8 cellular contexts compared by ENCODE assay signal in genomic region chr19:48169974-48170803, GRCh38. TPM values are rescaled to one million over a fixed set of nuclear protein-coding genes. Genes with fewer than 3 reads are reported as not detected.
DNase-seq lines count a peak whose midpoint lies in the region; ATAC-seq and TF ChIP-seq lines count a peak whose summit lies in the region.

LIG1 (minus strand) TSS chr19:48170344; CDS start chr19:48165566, 4,778 bp downstream.
ZSWIM9 (plus strand) TSS chr19:48170680; CDS start chr19:48171803, 1,123 bp downstream.

- H3K4me1 ChIP-seq in gastroesophageal sphincter (peaks cover 0 to 22% (median 8%) of the 10 kb centered on the region in 3 donors), suprapubic skin (peaks cover 19% of the 10 kb centered on the region)

- no peaks in the 10 kb centered on the region for H3K9me3 Mint-ChIP-seq in activated naive CD4-positive, alpha-beta T cell treated with anti-CD3 and anti-CD28 coated beads, Interleukin-2, amount 10 ng/mL, durations not matched to agents 7 days and 5 days

- H3K27ac ChIP-seq in gastroesophageal sphincter = peak within 1 kb of the TSS; percentile 59 to 93 (median 90)
- H3K27ac ChIP-seq in suprapubic skin = peak within 1 kb of the TSS; percentile 81

- TF ChIP-seq CTCF in HFF-Myc (IDR thresholded peaks at IDR 0.05; ENCODE audit: low read depth, low read length, missing control alignments) = no peak
- TF ChIP-seq CTCF in NB4 (IDR thresholded peaks at IDR 0.05; ENCODE audit: low read depth, low read length) = peak; percentile 9
- peak in 3 of 4 experiments; percentile 6 to 50 (median 31) for TF ChIP-seq CTCF in gastroesophageal sphincter (IDR thresholded peaks at IDR 0.05)
- TF ChIP-seq CTCF in suprapubic skin (IDR thresholded peaks at IDR 0.05) = no peak

- TF ChIP-seq POLR2A in NB4 (IDR thresholded peaks at IDR 0.05; ENCODE audit: extremely low read depth, insufficient read length) (peak; percentile 94), gastroesophageal sphincter (IDR thresholded peaks at IDR 0.05) (no peak), suprapubic skin (IDR thresholded peaks at IDR 0.05) (no peak)

- H3K9me3 ChIP-seq in gastroesophageal sphincter (no peaks in the 10 kb centered on the region), suprapubic skin (no peaks in the 10 kb centered on the region)

- H3K36me3 ChIP-seq in gastroesophageal sphincter (peaks cover 0 to 35% of the 10 kb centered on the region in 2 donors), suprapubic skin (peaks cover 17% of the 10 kb centered on the region)

- peaks cover 28% of the 10 kb centered on the region for H3K36me3 Mint-ChIP-seq in activated naive CD4-positive, alpha-beta T cell treated with anti-CD3 and anti-CD28 coated beads, Interleukin-2, amount 10 ng/mL, durations not matched to agents 7 days and 5 days

- peak within 1 kb of the TSS; percentile 100 for H3K4me3 Mint-ChIP-seq in activated naive CD4-positive, alpha-beta T cell treated with anti-CD3 and anti-CD28 coated beads, Interleukin-2, amount 10 ng/mL, durations not matched to agents 7 days and 5 days

- H3K27me3 ChIP-seq in gastroesophageal sphincter (no peaks in the 10 kb centered on the region), suprapubic skin (no peaks in the 10 kb centered on the region)

- H3K4me3 ChIP-seq in HFF-Myc (replicated peaks; ENCODE audit: low read depth, low read length) (peak within 1 kb of the TSS; percentile 91), NB4 (ENCODE audit: low read depth, low read length) (peak within 1 kb of the TSS; percentile 88), gastroesophageal sphincter (peak within 1 kb of the TSS; percentile 60 to 83), suprapubic skin (peak within 1 kb of the TSS; percentile 69)

- TF ChIP-seq EP300 in gastroesophageal sphincter (IDR thresholded peaks at IDR 0.05) (no peak), suprapubic skin (IDR thresholded peaks at IDR 0.05) (no peak)

- peak within 1 kb of the TSS; percentile 99 for H3K27ac Mint-ChIP-seq in activated naive CD4-positive, alpha-beta T cell treated with anti-CD3 and anti-CD28 coated beads, Interleukin-2, amount 10 ng/mL, durations not matched to agents 7 days and 5 days

- H3K4me1 Mint-ChIP-seq in activated naive CD4-positive, alpha-beta T cell treated with anti-CD3 and anti-CD28 coated beads, Interleukin-2, amount 10 ng/mL, durations not matched to agents 7 days and 5 days = peaks cover 51% of the 10 kb centered on the region

- ATAC-seq in gastroesophageal sphincter = peak; percentile 96

- 2 to 7% methylated on average over 3 to 13 of the region's 81 CpGs for WGBS in gastroesophageal sphincter (ENCODE audit: low coverage in 1 of 2), 2 donors
- WGBS in suprapubic skin = under 1% methylated on average over 35 of the region's 81 CpGs

- CTCF ChIA-PET in activated naive CD4-positive, alpha-beta T cell treated with anti-CD3 and anti-CD28 coated beads, Interleukin-2, amount 10 ng/mL, durations not matched to agents 7 days and 5 days (lab: Charles Lee) = interaction anchor here (1.0 kb wide), 1 partner anchor 25 kb away, joined by 3 read pairs; no protein-coding TSS in a partner anchor

- DNase-seq in GM04504 (ENCODE audit: low read depth) (peak; percentile 93), HFF-Myc (ENCODE audit: extremely low read depth, low read depth) (peak; percentile 86), NB4 (ENCODE audit: low read depth) (peak; percentile 100), SK-N-DZ (ENCODE audit: low spot score) (peak; percentile 91), nucleus accumbens (lab: John Stamatoyannopoulos, UW) (peak; percentile 44 to 100 (median 94)), suprapubic skin (ENCODE audit: low spot score in 2 of 2) (peak; percentile 92 to 93)
- DNase-seq in activated naive CD4-positive, alpha-beta T cell treated with anti-CD3 and anti-CD28 coated beads, Interleukin-2, amount 10 ng/mL, durations not matched to agents 7 days and 5 days = peak; percentile 94

- no peaks in the 10 kb centered on the region for H3K27me3 Mint-ChIP-seq in activated naive CD4-positive, alpha-beta T cell treated with anti-CD3 and anti-CD28 coated beads, Interleukin-2, amount 10 ng/mL, durations not matched to agents 7 days and 5 days

RNA-seq across cellular contexts. Expression of gene LIG1, which starts in this region (rescaled TPM):
- polyA plus RNA-seq in SK-N-DZ (2014; cell fraction: cytosol; rRNA removed) = 41.8 and 47.7 TPM in 2 replicates
- polyA plus RNA-seq in SK-N-DZ (2014; cell fraction: nucleus; rRNA removed) = 91.8 and 130 TPM in 2 replicates
- total RNA-seq in gastroesophageal sphincter = 10 to 100 TPM in 1 of 4 donors, 1 to 10 TPM in 3; 2.7 to 12.6 (median 7.1) TPM
- total RNA-seq in suprapubic skin = 10 to 100 TPM; 30.0 to 66.1 (median 44.4) TPM

RNA-seq across cellular contexts. Expression of gene ZSWIM9, which starts in this region (rescaled TPM):
- polyA plus RNA-seq in SK-N-DZ (2014; cell fraction: cytosol; rRNA removed) = 0.38 and 0.41 TPM in 2 replicates
- polyA plus RNA-seq in SK-N-DZ (2014; cell fraction: nucleus; rRNA removed) = 0.67 and 1.7 TPM in 2 replicates
- total RNA-seq in gastroesophageal sphincter (1 to 10 TPM; 3.2 to 8.3 (median 5.7) TPM), suprapubic skin (1 to 10 TPM; 2.2 to 5.0 (median 4.0) TPM)

Comparison
In these comparisons a context has a peak if more than half of its experiments do, and no peak if none do; other contexts are left out.
1. Peak in every context shown above with its lines: DNase-seq, ATAC-seq, H3K4me3 ChIP-seq and H3K27ac ChIP-seq.
2. CTCF ChIP-seq: peak in NB4 (single experiment) and gastroesophageal sphincter (3 of 4); none in HFF-Myc (single experiment) and suprapubic skin (0 of 2).